In the genomic region with DNA sequence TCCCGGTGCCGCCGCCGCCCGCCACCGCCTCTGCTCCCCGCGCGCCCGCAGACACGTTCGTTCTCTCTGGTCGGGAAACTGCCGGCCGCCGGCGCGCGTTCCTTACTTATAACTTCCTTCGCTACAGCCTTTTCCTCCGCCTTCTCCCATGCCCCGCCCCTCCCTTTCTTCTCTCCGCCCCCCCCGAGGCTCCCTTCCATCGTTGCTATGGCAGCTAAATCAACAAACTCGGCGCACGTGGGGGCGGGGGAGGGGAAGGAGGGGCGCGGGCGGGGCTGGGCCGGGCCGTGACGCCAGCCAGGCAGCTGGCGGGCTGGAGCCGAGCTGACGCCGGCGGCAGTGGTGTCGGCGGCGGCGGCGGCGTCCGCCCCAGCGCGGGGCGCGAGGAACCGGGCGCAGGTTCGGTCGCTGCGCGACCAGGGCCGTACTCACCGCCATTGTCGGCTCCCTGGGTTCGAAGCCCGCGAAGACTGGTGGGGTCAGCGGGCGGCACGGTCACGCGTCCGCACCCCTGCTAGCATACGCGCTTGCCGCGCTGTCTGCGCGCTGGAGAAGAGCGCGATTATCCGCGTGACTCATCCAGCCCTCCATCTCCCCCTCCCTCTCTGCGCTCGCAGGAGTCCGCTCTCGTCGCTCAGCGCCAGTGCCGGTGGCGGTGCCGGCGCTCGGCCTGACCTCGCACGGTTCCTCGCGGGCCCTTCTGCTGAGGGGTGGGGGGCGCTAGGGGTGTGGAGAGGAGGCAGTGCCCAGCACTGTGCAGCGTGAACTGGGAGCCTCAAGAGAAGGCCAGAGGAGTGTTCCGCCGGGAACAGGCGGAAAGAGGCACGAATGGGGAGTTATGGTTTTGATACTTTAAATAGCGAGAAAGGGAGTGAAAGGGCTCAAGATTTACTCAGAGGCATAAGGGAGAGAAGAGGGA, we compare ENCODE assay signal across 8 cellular contexts. TPM values are rescaled to one million over a fixed set of nuclear protein-coding genes. Genes with fewer than 3 reads are reported as not detected.
DNase-seq lines count a peak whose midpoint lies in the region; ATAC-seq and TF ChIP-seq lines count a peak whose summit lies in the region.

A gene (minus strand): TSS at position 83 of the 919 bp plus-strand sequence. CDS start 597 bp downstream, outside the sequence.

- H3K4me3 ChIP-seq in HFF-Myc (replicated peaks; ENCODE audit: low read depth, low read length) = peak within 1 kb of the TSS; percentile 93
- peak within 1 kb of the TSS; percentile 55 for H3K4me3 ChIP-seq in astrocyte of the cerebellum (ENCODE audit: low read depth, low read length)
- H3K4me3 ChIP-seq in right cardiac atrium (ENCODE audit: low read length) = peak within 1 kb of the TSS; percentile 76

- peak; percentile 82 to 90 for ATAC-seq in right cardiac atrium

- peaks cover 84% of the 10 kb centered on the region for H3K27me3 Mint-ChIP-seq in progenitor cell of endocrine pancreas

- peak within 1 kb of the TSS; percentile 94 for H3K27ac Mint-ChIP-seq in progenitor cell of endocrine pancreas

- DNase-seq in G401 (ENCODE audit: low spot score) = peak; percentile 53
- peak; percentile 61 for DNase-seq in HFF-Myc (ENCODE audit: extremely low read depth, low read depth)
- DNase-seq in NCI-H1105 (lab: John Stamatoyannopoulos, UW) = peak; percentile 91
- peak; percentile 92 for DNase-seq in SW480 (ENCODE audit: low spot score)
- peak; percentile 82 for DNase-seq in astrocyte of the cerebellum (ENCODE audit: low read depth)
- peak; percentile 92 to 97 (median 95) for DNase-seq in right cardiac atrium
- peak; percentile 73 for DNase-seq in progenitor cell of endocrine pancreas (ENCODE audit: low spot score, unreplicated experiment)
- peak; percentile 95 for DNase-seq in ureter (ENCODE audit: low spot score)

- no peaks in the 10 kb centered on the region for H3K4me1 ChIP-seq in right cardiac atrium (ENCODE audit: control insufficient read depth, insufficient read depth, low read length)

- H3K4me1 Mint-ChIP-seq in progenitor cell of endocrine pancreas (ENCODE audit: low read depth) = peaks cover 13% of the 10 kb centered on the region

- whole genome bisulfite sequencing in right cardiac atrium = under 1% methylated on average over 101 of the region's 101 CpGs

- H3K4me3 Mint-ChIP-seq in progenitor cell of endocrine pancreas (ENCODE audit: low read depth) = peak within 1 kb of the TSS; percentile 85

- TF ChIP-seq CTCF in HFF-Myc (IDR thresholded peaks at IDR 0.05; ENCODE audit: low read depth, low read length, missing control alignments) (no peak), astrocyte of the cerebellum (IDR thresholded peaks at IDR 0.05; ENCODE audit: low read depth, low read length, missing control alignments) (no peak), progenitor cell of endocrine pancreas (IDR thresholded peaks at IDR 0.05; ENCODE audit: unreplicated experiment) (no peak)

- in situ Hi-C loops in G401 (cut with HindIII; ENCODE audit: low sequenced_read_pairs) = no loop called here
- in situ Hi-C loops in astrocyte of the cerebellum (cut with HindIII; ENCODE audit: low sequenced_read_pairs) = loop anchor here (25.0 kb wide), 2 partner anchors 1047 to 1272 kb away; no protein-coding TSS in a partner anchor

- peaks cover 7% of the 10 kb centered on the region for H3K36me3 Mint-ChIP-seq in progenitor cell of endocrine pancreas (ENCODE audit: insufficient read depth)

- peak within 1 kb of the TSS; percentile 98 for H3K27ac ChIP-seq in right cardiac atrium (ENCODE audit: low read length)

- intact Hi-C loops in right cardiac atrium (cut with DNase I) = loop anchor here (2.0 to 10.0 kb wide), 9 partner anchors 95 to 1077 kb away; no protein-coding TSS in a partner anchor

- no peaks in the 10 kb centered on the region for H3K9me3 Mint-ChIP-seq in progenitor cell of endocrine pancreas (ENCODE audit: low read depth)

- H3K27me3 ChIP-seq in right cardiac atrium (ENCODE audit: control insufficient read depth, insufficient read depth) = no peaks in the 10 kb centered on the region

- H3K9me3 ChIP-seq in right cardiac atrium (ENCODE audit: control insufficient read depth, low read length) = no peaks in the 10 kb centered on the region

RNA-seq across cellular contexts. Expression of the gene that starts here (rescaled TPM):
- 0.68 TPM in 1 of 2 replicates, not detected in the other for total RNA-seq in G401 (2014; rRNA removed; shearing (Covaris generic))
- total RNA-seq in right cardiac atrium (10 to 100 TPM; 37.0 to 71.6 (median 44.0) TPM), progenitor cell of endocrine pancreas (8.0 and 9.2 TPM in 2 replicates), ureter (33.1 TPM)
- 44.1 TPM for polyA plus RNA-seq in right cardiac atrium

Comparison
In these comparisons a context has a peak if more than half of its experiments do, and no peak if none do; other contexts are left out.
1. Peak in every context shown above with its lines: DNase-seq, ATAC-seq, H3K4me3 ChIP-seq and H3K27ac ChIP-seq.
2. Peak in DNase-seq in G401; RNA of the gene not detected or under 1 TPM.